ENCODE assay signal across 10 cellular contexts in genomic region chr2:223585691-223586090, GRCh38.
DNase-seq lines count a peak whose midpoint lies in the region; ATAC-seq lines count a peak whose summit lies in the region.
"Had no signal": no experiment of that assay in that cellular context is flagged by ENCODE, and none has a peak within 500 bp of the region (broad histone marks: within the 10 kb centered on the region; RNA-seq: fewer than 3 reads in every experiment).

No MANE protein-coding gene starts in this region.

- peak overlapping the region; percentile 61 for H3K4me3 ChIP-seq in endocrine pancreas (ENCODE audit: control insufficient read depth, insufficient read depth, low read length)
- H3K4me3 ChIP-seq: MG63 had no signal

- H3K4me1 ChIP-seq in endocrine pancreas (ENCODE audit: control insufficient read depth, insufficient read depth, low read length) = peaks cover 18% of the 10 kb centered on the region

- peak; percentile 69 for DNase-seq in DMS 273 (lab: John Stamatoyannopoulos, UW; ENCODE audit: unreplicated experiment)
- DNase-seq in DMS 273 treated with DMSO at 0.1 percent for 48 hours (lab: John Stamatoyannopoulos, UW) = no peak
- DNase-seq in NCI-H748 treated with DMSO at 0.1 percent for 48 hours (lab: John Stamatoyannopoulos, UW) = peak; percentile 96
- DNase-seq in pons (ENCODE audit: low spot score) = no peak
- DNase-seq in hippocampal formation (lab: John Stamatoyannopoulos, UW) = no peak
- DNase-seq: MG63, naive B cell had no signal

- ATAC-seq in GM19455 (IDR thresholded peaks at IDR 0.05; ENCODE audit: unreplicated experiment) = no peak
- ATAC-seq in HG02588 (IDR thresholded peaks at IDR 0.05; ENCODE audit: unreplicated experiment) = no peak

- H3K9ac ChIP-seq in endocrine pancreas (ENCODE audit: control insufficient read depth, insufficient read depth, low read length) = no peak overlapping the region

- no peaks in the 10 kb centered on the region for H3K27me3 ChIP-seq in endocrine pancreas (ENCODE audit: control insufficient read depth, insufficient read depth, low read length)
- H3K27me3 ChIP-seq: MG63 had no signal

- no peaks in the 10 kb centered on the region for H3K36me3 ChIP-seq in endocrine pancreas (ENCODE audit: control insufficient read depth, insufficient read depth, low read length)
- H3K36me3 ChIP-seq: MG63 had no signal

- H3K9me3 ChIP-seq in endocrine pancreas (ENCODE audit: control insufficient read depth, low read length) = no peaks in the 10 kb centered on the region
- H3K9me3 ChIP-seq: MG63 had no signal

Comparison
In these comparisons a context has a peak if more than half of its experiments do, and no peak if none do; other contexts are left out.
1. DNase-seq: peak in DMS 273 (single experiment) and NCI-H748 treated with DMSO at 0.1 percent for 48 hours (single experiment); none in DMS 273 treated with DMSO at 0.1 percent for 48 hours (single experiment), pons (single experiment) and hippocampal formation (0 of 2).